Comparison of ENCODE assay signal across 23 cellular contexts in genomic region chr10:133129854-133130495, GRCh38. TPM values are rescaled to one million over a fixed set of nuclear protein-coding genes. Genes with fewer than 3 reads are reported as not detected.
DNase-seq lines count a peak whose midpoint lies in the region; ATAC-seq, FAIRE-seq and TF ChIP-seq lines count a peak whose summit lies in the region.
"Had no signal": no experiment of that assay in that cellular context is flagged by ENCODE, and none has a peak within 500 bp of the region (broad histone marks: within the 10 kb centered on the region; RNA-seq: fewer than 3 reads in every experiment).

No MANE protein-coding gene starts in this region.

- ATAC-seq in SK-N-SH treated with all-trans-retinoic acid at 6 μM for 48 hours (no peak), A549 (peak in 1 of 2 experiments; percentile 7; a peak in 1 of 6 replicates), GM21423 (IDR thresholded peaks at IDR 0.05; ENCODE audit: unreplicated experiment) (no peak)
- ATAC-seq: K562 had no signal

- H3K27ac ChIP-seq in SK-N-SH (ENCODE audit: low read depth in 2 of 2, low read length in 1 of 2), result no peak overlapping the region
- no peak overlapping the region for H3K27ac ChIP-seq in A549
- no peak overlapping the region for H3K27ac ChIP-seq in osteoblast (ENCODE audit: low read depth, low read length)
- H3K27ac ChIP-seq: 22Rv1 had no signal

- H3K79me2 ChIP-seq in SK-N-SH (ENCODE audit: insufficient read depth) (no peaks in the 10 kb centered on the region), osteoblast (ENCODE audit: insufficient read depth, low read length) (no peaks in the 10 kb centered on the region)

- no peak overlapping the region for H3K4me3 Mint-ChIP-seq in chondrocyte (ENCODE audit: unreplicated experiment)
- H3K4me3 Mint-ChIP-seq: CD14-positive monocyte, H9, HFFc6 had no signal

- DNase-seq in SK-N-SH (peak; percentile 50), A549 (ENCODE audit: low read depth in 1 of 2, low spot score in 1 of 2) (no peak), chondrocyte (ENCODE audit: low spot score) (peak; percentile 87), osteoblast (ENCODE audit: insufficient read length, low spot score, missing footprints) (peak; percentile 77), GM19239 (ENCODE audit: insufficient read length, low spot score) (no peak), cortex of kidney (lab: John Stamatoyannopoulos, UW) (no peak)
- DNase-seq: AML-193, H9, HFFc6, MG63, NCI-H1417, NCI-H187, NCI-H446, NCI-H526, SIG-M5 had no signal

- H3K9me3 ChIP-seq in SK-N-SH, result no peaks in the 10 kb centered on the region
- no peaks in the 10 kb centered on the region for H3K9me3 ChIP-seq in A549
- no peaks in the 10 kb centered on the region for H3K9me3 ChIP-seq in osteoblast (ENCODE audit: low read depth, low read length)
- H3K9me3 ChIP-seq: MG63 had no signal

- H3K27me3 Mint-ChIP-seq in chondrocyte (ENCODE audit: low read depth), result peaks cover 12% of the 10 kb centered on the region

- no peaks in the 10 kb centered on the region for H3K27me3 ChIP-seq in SK-N-SH (ENCODE audit: insufficient read depth)
- no peaks in the 10 kb centered on the region for H3K27me3 ChIP-seq in osteoblast (ENCODE audit: insufficient read depth, low read length)

- H3K4me1 Mint-ChIP-seq in chondrocyte (ENCODE audit: low read depth), result no peaks in the 10 kb centered on the region
- H3K4me1 Mint-ChIP-seq: CD14-positive monocyte had no signal

- FAIRE-seq in A549 (lab: Jason Lieb, UNC) (no peak), GM19239 (lab: Jason Lieb, UNC) (no peak)
- FAIRE-seq: K562 had no signal

- H3K9me2 ChIP-seq in SK-N-SH, result no peaks in the 10 kb centered on the region

- TF ChIP-seq CTCF in SK-N-SH (IDR thresholded peaks at IDR 0.05), result no peak
- TF ChIP-seq CTCF in A549 (IDR thresholded peaks at IDR 0.05), result no peak
- TF ChIP-seq CTCF in chondrocyte (IDR thresholded peaks at IDR 0.05), result no peak
- no peak for TF ChIP-seq CTCF in osteoblast (IDR thresholded peaks at IDR 0.05; ENCODE audit: extremely low read depth, low read depth, low read length)

- no peak for TF ChIP-seq POLR2A in A549 (IDR thresholded peaks at IDR 0.05; ENCODE audit: low read length)

- WGBS in SK-N-SH (ENCODE audit: low lambda C conversion rate), result 51% methylated on average over 17 of the region's 20 CpGs
- WGBS in A549 (ENCODE audit: missing lambda C conversion rate), result 23% methylated on average over 13 of the region's 20 CpGs

- H3K9ac ChIP-seq in SK-N-SH, result no peak overlapping the region

- H3K4me3 ChIP-seq in SK-N-SH (ENCODE audit: low read depth in 2 of 2, low read length in 1 of 2) (no peak overlapping the region), A549 (no peak overlapping the region), osteoblast (ENCODE audit: insufficient read depth, low read length) (no peak overlapping the region)
- H3K4me3 ChIP-seq: K562, MG63 had no signal

- H3K4me2 ChIP-seq in SK-N-SH (no peak overlapping the region), A549 (peak overlapping the region; percentile 55; the same call in 2 of the 3 replicates), osteoblast (ENCODE audit: insufficient read depth, low read length) (no peak overlapping the region)

- no peaks in the 10 kb centered on the region for H3K36me3 ChIP-seq in SK-N-SH (replicated peaks in 1 of 2; ENCODE audit: control insufficient read depth in 1 of 2, insufficient read depth in 2 of 2, low read length in 1 of 2)
- H3K36me3 ChIP-seq in osteoblast (ENCODE audit: insufficient read depth, low read length), result no peaks in the 10 kb centered on the region
- H3K36me3 ChIP-seq: MG63 had no signal

- H3F3A ChIP-seq in SK-N-SH (replicated peaks; ENCODE audit: insufficient read depth), result no peaks in the 10 kb centered on the region

- CTCF ChIA-PET in SK-N-SH (lab: Yijun Ruan, JAX) (interaction anchor here (2.7 kb wide), 1 partner anchor 14 kb away, joined by 6 read pairs; no protein-coding TSS in a partner anchor), A549 (lab: Yijun Ruan, JAX) (no interaction called here)

- H3K27ac Mint-ChIP-seq in chondrocyte (ENCODE audit: unreplicated experiment), result no peak overlapping the region
- H3K27ac Mint-ChIP-seq: CD14-positive monocyte, H9, HFFc6 had no signal

- TF ChIP-seq EP300 in SK-N-SH (IDR thresholded peaks at IDR 0.05; ENCODE audit: borderline replicate concordance in 1 of 2, low read depth in 1 of 2, low read length in 1 of 2), result no peak
- TF ChIP-seq EP300 in A549 (IDR thresholded peaks at IDR 0.05), result no peak

- H4K20me1 ChIP-seq in SK-N-SH (ENCODE audit: insufficient read depth) (no peaks in the 10 kb centered on the region), osteoblast (ENCODE audit: insufficient read depth, low read length) (no peaks in the 10 kb centered on the region)

- H3K36me3 Mint-ChIP-seq in chondrocyte (ENCODE audit: low read depth), result no peaks in the 10 kb centered on the region
- H3K36me3 Mint-ChIP-seq: CD14-positive monocyte had no signal

- POLR2A ChIA-PET in SK-N-SH (lab: Yijun Ruan, JAX), result no interaction called here
- POLR2A ChIA-PET in A549 (lab: Yijun Ruan, JAX), result no interaction called here

- H2AFZ ChIP-seq in SK-N-SH (ENCODE audit: low read depth) (no peak overlapping the region), osteoblast (ENCODE audit: low read length) (no peak overlapping the region)

- H3K9me3 Mint-ChIP-seq in chondrocyte (ENCODE audit: low read depth), result no peaks in the 10 kb centered on the region

- H3K4me1 ChIP-seq in SK-N-SH (ENCODE audit: control insufficient read depth in 1 of 2, insufficient read depth in 2 of 2, low read depth in 1 of 2, low read length in 1 of 2) (no peaks in the 10 kb centered on the region), A549 (no peaks in the 10 kb centered on the region), osteoblast (ENCODE audit: insufficient read depth, low read length) (no peaks in the 10 kb centered on the region)

- no peak for TF ChIP-seq RAD21 in SK-N-SH (IDR thresholded peaks at IDR 0.05; ENCODE audit: low read length)
- TF ChIP-seq RAD21 in A549 (conservative IDR thresholded peaks at IDR 0.05 in 1 of 2, IDR thresholded peaks at IDR 0.05 in 1 of 2), result no peak

TF ChIP-seq in SK-N-SH, 30 proteins besides CTCF, POLR2A, EP300 and RAD21 (continues in another document):
- TF ChIP-seq TAF1 (IDR thresholded peaks at IDR 0.05; ENCODE audit: borderline replicate concordance, low read depth, low read length), result no peak
- no peak for TF ChIP-seq FOXM1 (IDR thresholded peaks at IDR 0.05; ENCODE audit: low read depth)
- no peak for TF ChIP-seq RCOR1 (IDR thresholded peaks at IDR 0.05; ENCODE audit: low read length)
- TF ChIP-seq FOSL2 (IDR thresholded peaks at IDR 0.05; ENCODE audit: borderline replicate concordance, low read depth), result no peak

TF ChIP-seq in SK-N-SH treated with all-trans-retinoic acid at 6 μM for 48 hours, 23 proteins besides CTCF, POLR2A, EP300 and RAD21 (continues in another document):
- TF ChIP-seq ARNTL (CRISPR knock-in tag; IDR thresholded peaks at IDR 0.05; ENCODE audit: borderline replicate concordance, low read depth), result no peak
- TF ChIP-seq RARB (CRISPR knock-in tag; IDR thresholded peaks at IDR 0.05), result no peak
- TF ChIP-seq ZNF70 (CRISPR knock-in tag; IDR thresholded peaks at IDR 0.05), result no peak

TF ChIP-seq in A549, 52 proteins besides CTCF, POLR2A, EP300 and RAD21 (continues in another document):
- TF ChIP-seq NFE2L2 (conservative IDR thresholded peaks at IDR 0.05; ENCODE audit: low read length) (no peak), CHD2 (IDR thresholded peaks at IDR 0.05; ENCODE audit: low read length, partially characterized antibody) (no peak), ESRRA (IDR thresholded peaks at IDR 0.05; ENCODE audit: borderline replicate concordance, low read length) (no peak), HOXB13 (CRISPR knock-in tag; IDR thresholded peaks at IDR 0.05; ENCODE audit: low read depth) (no peak), SMC3 (IDR thresholded peaks at IDR 0.05) (no peak), FOSB (CRISPR knock-in tag; IDR thresholded peaks at IDR 0.05) (no peak)

RNA-seq across cellular contexts. Expression of gene KNDC1, which starts 30.0 kb away (rescaled TPM):
- 1.4 TPM in 2 replicates for polyA plus RNA-seq in SK-N-SH (2012; rRNA removed)
- polyA plus RNA-seq in SK-N-SH (2012; cell fraction: cytosol; rRNA removed), result 0.26 and 0.76 TPM in 2 replicates
- polyA plus RNA-seq in SK-N-SH (2012; cell fraction: nucleus; rRNA removed), result 3.6 and 6.5 TPM in 2 replicates
- polyA plus RNA-seq in A549 (2011; rRNA removed), result 0.63 and 0.65 TPM in 2 replicates
- 0.70 and 2.1 TPM in 2 replicates for polyA plus RNA-seq in A549 (2012; cell fraction: cytosol; rRNA removed)
- polyA plus RNA-seq in A549 (2012; cell fraction: nucleus; rRNA removed), result 1.1 and 2.7 TPM in 2 replicates
- 0.49 to 0.73 TPM (median 0.56 TPM) in 3 replicates for polyA plus RNA-seq in A549 (2017; fragmentation: RNase III; extraction: RNeasy Plus Mini Kit Qiagen cat#74134 plus additional on column Dnase treatment)
- 0.33 and 0.78 TPM in 2 replicates for polyA minus RNA-seq in A549 (2011; rRNA and poly(A)+ RNA removed)
- 0.24 to 0.72 TPM (median 0.55 TPM) in 3 replicates for total RNA-seq in chondrocyte
- total RNA-seq in osteoblast, result under 0.01 TPM in 1 of 2 replicates, not detected in the other
- total RNA-seq: OCI-LY7 had no signal

RNA-seq across cellular contexts. Expression of gene ADGRA1, which starts 42.3 kb away (rescaled TPM):
- not detected in 2 replicates for polyA plus RNA-seq in SK-N-SH (2012; rRNA removed)
- not detected in 2 replicates for polyA plus RNA-seq in SK-N-SH (2012; cell fraction: cytosol; rRNA removed)
- not detected in 2 replicates for polyA plus RNA-seq in SK-N-SH (2012; cell fraction: nucleus; rRNA removed)
- polyA plus RNA-seq in A549 (2011; rRNA removed), result not detected in 2 replicates
- not detected in 2 replicates for polyA plus RNA-seq in A549 (2012; cell fraction: cytosol; rRNA removed)
- polyA plus RNA-seq in A549 (2012; cell fraction: nucleus; rRNA removed), result 0.02 TPM in 1 of 2 replicates, not detected in the other
- polyA plus RNA-seq in A549 (2017; fragmentation: RNase III; extraction: RNeasy Plus Mini Kit Qiagen cat#74134 plus additional on column Dnase treatment), result 0.03 TPM in 1 of 3 replicates, not detected in the others
- not detected in 2 replicates for polyA minus RNA-seq in A549 (2011; rRNA and poly(A)+ RNA removed)
- not detected in 3 replicates for total RNA-seq in chondrocyte
- total RNA-seq in osteoblast, result not detected in 2 replicates
- total RNA-seq: HFFc6, K562, LHCN-M2, OCI-LY7 had no signal
- polyA plus RNA-seq: AG04450, CD14-positive monocyte, K562 had no signal

Comparison
In these comparisons a context has a peak if more than half of its experiments do, and no peak if none do; other contexts are left out.
1. DNase-seq: peak in SK-N-SH (single experiment), chondrocyte (single experiment) and osteoblast (single experiment); none in A549 (0 of 2), GM19239 (single experiment) and cortex of kidney (single experiment).